In the genomic region with DNA sequence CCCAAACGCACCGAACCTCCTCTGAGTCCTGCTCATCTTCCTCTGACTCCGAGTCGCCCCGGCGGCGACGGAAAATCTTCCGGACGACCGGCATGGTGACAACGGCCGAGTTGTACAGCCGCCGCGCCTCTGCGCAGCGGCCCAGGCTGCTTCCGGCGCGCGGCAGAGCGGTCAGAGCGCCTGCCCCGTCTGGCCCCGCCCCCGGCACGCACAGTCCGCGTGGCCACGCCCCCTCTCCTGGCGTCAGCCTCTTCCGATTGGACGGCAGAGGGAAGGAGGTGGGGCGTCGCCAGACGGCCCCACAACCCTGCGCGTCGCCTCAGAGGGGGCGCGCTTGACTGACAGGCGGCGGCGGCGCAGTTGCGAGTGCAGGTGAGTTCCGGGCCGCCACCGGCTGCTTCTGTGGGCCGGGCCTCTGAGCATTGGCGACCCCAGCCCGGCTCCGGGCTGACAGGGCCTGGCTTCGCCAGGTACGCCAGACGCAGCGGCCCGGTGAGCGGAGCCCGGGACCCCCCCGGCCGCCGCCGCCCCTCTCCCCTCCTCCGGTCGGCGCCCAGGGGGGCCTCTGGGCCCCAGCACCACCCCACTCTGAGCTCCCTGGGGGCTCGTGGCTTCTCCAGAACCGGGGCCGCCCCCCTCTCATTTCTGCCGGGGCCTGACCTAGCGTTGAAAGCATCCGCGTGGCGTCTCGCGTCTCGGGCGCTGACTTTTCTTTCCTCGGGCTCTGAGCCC, we compare ENCODE assay signal across 1 cellular context.
TF ChIP-seq lines count a peak whose summit lies in the region.

A gene with protein sequence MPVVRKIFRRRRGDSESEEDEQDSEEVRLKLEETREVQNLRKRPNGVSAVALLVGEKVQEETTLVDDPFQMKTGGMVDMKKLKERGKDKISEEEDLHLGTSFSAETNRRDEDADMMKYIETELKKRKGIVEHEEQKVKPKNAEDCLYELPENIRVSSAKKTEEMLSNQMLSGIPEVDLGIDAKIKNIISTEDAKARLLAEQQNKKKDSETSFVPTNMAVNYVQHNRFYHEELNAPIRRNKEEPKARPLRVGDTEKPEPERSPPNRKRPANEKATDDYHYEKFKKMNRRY (minus strand): TSS at position 148 of the 732 bp plus-strand sequence. CDS start 54 bp downstream, at position 94.
Gene USP20, plus strand, starts transcription at position 331 of the 732 bp plus-strand sequence. CDS start 17,098 bp downstream, outside the sequence.

TF ChIP-seq in K562, 482 proteins besides CTCF, POLR2A, EP300 and RAD21 (continued from another document and continues in another):
- TF ChIP-seq, protein P1, sequence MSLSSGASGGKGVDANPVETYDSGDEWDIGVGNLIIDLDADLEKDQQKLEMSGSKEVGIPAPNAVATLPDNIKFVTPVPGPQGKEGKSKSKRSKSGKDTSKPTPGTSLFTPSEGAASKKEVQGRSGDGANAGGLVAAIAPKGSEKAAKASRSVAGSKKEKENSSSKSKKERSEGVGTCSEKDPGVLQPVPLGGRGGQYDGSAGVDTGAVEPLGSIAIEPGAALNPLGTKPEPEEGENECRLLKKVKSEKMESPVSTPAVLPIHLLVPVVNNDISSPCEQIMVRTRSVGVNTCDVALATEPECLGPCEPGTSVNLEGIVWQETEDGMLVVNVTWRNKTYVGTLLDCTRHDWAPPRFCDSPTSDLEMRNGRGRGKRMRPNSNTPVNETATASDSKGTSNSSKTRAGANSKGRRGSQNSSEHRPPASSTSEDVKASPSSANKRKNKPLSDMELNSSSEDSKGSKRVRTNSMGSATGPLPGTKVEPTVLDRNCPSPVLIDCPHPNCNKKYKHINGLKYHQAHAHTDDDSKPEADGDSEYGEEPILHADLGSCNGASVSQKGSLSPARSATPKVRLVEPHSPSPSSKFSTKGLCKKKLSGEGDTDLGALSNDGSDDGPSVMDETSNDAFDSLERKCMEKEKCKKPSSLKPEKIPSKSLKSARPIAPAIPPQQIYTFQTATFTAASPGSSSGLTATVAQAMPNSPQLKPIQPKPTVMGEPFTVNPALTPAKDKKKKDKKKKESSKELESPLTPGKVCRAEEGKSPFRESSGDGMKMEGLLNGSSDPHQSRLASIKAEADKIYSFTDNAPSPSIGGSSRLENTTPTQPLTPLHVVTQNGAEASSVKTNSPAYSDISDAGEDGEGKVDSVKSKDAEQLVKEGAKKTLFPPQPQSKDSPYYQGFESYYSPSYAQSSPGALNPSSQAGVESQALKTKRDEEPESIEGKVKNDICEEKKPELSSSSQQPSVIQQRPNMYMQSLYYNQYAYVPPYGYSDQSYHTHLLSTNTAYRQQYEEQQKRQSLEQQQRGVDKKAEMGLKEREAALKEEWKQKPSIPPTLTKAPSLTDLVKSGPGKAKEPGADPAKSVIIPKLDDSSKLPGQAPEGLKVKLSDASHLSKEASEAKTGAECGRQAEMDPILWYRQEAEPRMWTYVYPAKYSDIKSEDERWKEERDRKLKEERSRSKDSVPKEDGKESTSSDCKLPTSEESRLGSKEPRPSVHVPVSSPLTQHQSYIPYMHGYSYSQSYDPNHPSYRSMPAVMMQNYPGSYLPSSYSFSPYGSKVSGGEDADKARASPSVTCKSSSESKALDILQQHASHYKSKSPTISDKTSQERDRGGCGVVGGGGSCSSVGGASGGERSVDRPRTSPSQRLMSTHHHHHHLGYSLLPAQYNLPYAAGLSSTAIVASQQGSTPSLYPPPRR (CRISPR knock-in tag; IDR thresholded peaks at IDR 0.05; ENCODE audit: borderline replicate concordance), result 0 out of 2 replicates have a peak, but pooled peaks have one; percentile 20
- TF ChIP-seq SIX5 (IDR thresholded peaks at IDR 0.05; ENCODE audit: borderline replicate concordance in 1 of 2, insufficient read depth in 1 of 2, low read depth in 1 of 2, low read length in 2 of 2) (peak; percentile 31 to 32; a peak in 2 of 4 replicates), ZNF134 (CRISPR knock-in tag; conservative IDR thresholded peaks at IDR 0.05) (no peak), SMAD1 (IDR thresholded peaks at IDR 0.05; ENCODE audit: low read depth, low read length, partially characterized antibody) (peak; percentile 44), ELF4 (CRISPR knock-in tag; IDR thresholded peaks at IDR 0.05) (peak; percentile 90; the same call in 1 of the 2 replicates), ERF (CRISPR knock-in tag; IDR thresholded peaks at IDR 0.05) (peak; percentile 61; the same call in 1 of the 2 replicates), TAF9B (IDR thresholded peaks at IDR 0.05; ENCODE audit: partially characterized antibody) (no peak), FUS (optimal IDR thresholded peaks at IDR 0.05; ENCODE audit: low read depth, low read length) (peak; percentile 87), RB1 (IDR thresholded peaks at IDR 0.05; ENCODE audit: low read depth) (no peak), TCFL5 (CRISPR knock-in tag; conservative IDR thresholded peaks at IDR 0.05) (no peak), HMG20A (CRISPR knock-in tag; conservative IDR thresholded peaks at IDR 0.05) (no peak), ZNF316 (IDR thresholded peaks at IDR 0.05) (no peak), LEF1 (IDR thresholded peaks at IDR 0.05) (no peak), RBM39 (optimal IDR thresholded peaks at IDR 0.05; ENCODE audit: low read depth, low read length) (no peak), FOXA1 (IDR thresholded peaks at IDR 0.05; ENCODE audit: borderline replicate concordance) (no peak), ADNP (tag; IDR thresholded peaks at IDR 0.05) (no peak), IRF2 (CRISPR knock-in tag; IDR thresholded peaks at IDR 0.05) (no peak), OTX1 (CRISPR knock-in tag; IDR thresholded peaks at IDR 0.05) (peak; percentile 35; the same call in 1 of the 2 replicates), TGIF2 (CRISPR knock-in tag; IDR thresholded peaks at IDR 0.05) (no peak), ZNF778 (CRISPR knock-in tag; IDR thresholded peaks at IDR 0.05) (no peak), ZNF384 (IDR thresholded peaks at IDR 0.05; ENCODE audit: low read depth, low read length) (no peak), JUN (IDR thresholded peaks at IDR 0.05; ENCODE audit: borderline replicate concordance, low read depth, low read length) (peak; percentile 78; the same call in 1 of the 2 replicates), JUN (CRISPR knock-in tag; IDR thresholded peaks at IDR 0.05; ENCODE audit: borderline replicate concordance) (no peak), GTF3C2 (IDR thresholded peaks at IDR 0.05; ENCODE audit: borderline replicate concordance, extremely low read depth, insufficient read length) (no peak), MBD2 (IDR thresholded peaks at IDR 0.05; ENCODE audit: borderline replicate concordance, low read depth) (no peak), KDM2B (CRISPR knock-in tag; IDR thresholded peaks at IDR 0.05) (peak; percentile 87; the same call in 1 of the 2 replicates), SETDB1 (IDR thresholded peaks at IDR 0.05; ENCODE audit: low read length) (no peak), ZNF780A (CRISPR knock-in tag; IDR thresholded peaks at IDR 0.05) (no peak), NELFE (IDR thresholded peaks at IDR 0.05; ENCODE audit: insufficient read depth, insufficient read length) (no peak), THAP7 (CRISPR knock-in tag; IDR thresholded peaks at IDR 0.05) (no peak), TAF1 (IDR thresholded peaks at IDR 0.05; ENCODE audit: control insufficient read depth, extremely low read depth, insufficient read depth, low read length, severe bottlenecking) (peak; percentile 88), ZNF695 (CRISPR knock-in tag; IDR thresholded peaks at IDR 0.05) (0 out of 2 replicates have a peak, but pooled peaks have one; percentile 51), MAFG (tag; conservative IDR thresholded peaks at IDR 0.05) (no peak), ZEB2 (IDR thresholded peaks at IDR 0.05) (0 out of 2 replicates have a peak, but pooled peaks have one; percentile 14), MTA1 (IDR thresholded peaks at IDR 0.05; ENCODE audit: borderline replicate concordance) (peak; percentile 98)
- TF ChIP-seq, protein P2, sequence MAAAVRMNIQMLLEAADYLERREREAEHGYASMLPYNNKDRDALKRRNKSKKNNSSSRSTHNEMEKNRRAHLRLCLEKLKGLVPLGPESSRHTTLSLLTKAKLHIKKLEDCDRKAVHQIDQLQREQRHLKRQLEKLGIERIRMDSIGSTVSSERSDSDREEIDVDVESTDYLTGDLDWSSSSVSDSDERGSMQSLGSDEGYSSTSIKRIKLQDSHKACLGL (CRISPR knock-in tag; IDR thresholded peaks at IDR 0.05; ENCODE audit: borderline replicate concordance, poor library complexity, severe bottlenecking), result peak; percentile 88
- TF ChIP-seq, protein P3, sequence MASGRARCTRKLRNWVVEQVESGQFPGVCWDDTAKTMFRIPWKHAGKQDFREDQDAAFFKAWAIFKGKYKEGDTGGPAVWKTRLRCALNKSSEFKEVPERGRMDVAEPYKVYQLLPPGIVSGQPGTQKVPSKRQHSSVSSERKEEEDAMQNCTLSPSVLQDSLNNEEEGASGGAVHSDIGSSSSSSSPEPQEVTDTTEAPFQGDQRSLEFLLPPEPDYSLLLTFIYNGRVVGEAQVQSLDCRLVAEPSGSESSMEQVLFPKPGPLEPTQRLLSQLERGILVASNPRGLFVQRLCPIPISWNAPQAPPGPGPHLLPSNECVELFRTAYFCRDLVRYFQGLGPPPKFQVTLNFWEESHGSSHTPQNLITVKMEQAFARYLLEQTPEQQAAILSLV (tag; IDR thresholded peaks at IDR 0.05), result no peak
- TF ChIP-seq, protein P4, sequence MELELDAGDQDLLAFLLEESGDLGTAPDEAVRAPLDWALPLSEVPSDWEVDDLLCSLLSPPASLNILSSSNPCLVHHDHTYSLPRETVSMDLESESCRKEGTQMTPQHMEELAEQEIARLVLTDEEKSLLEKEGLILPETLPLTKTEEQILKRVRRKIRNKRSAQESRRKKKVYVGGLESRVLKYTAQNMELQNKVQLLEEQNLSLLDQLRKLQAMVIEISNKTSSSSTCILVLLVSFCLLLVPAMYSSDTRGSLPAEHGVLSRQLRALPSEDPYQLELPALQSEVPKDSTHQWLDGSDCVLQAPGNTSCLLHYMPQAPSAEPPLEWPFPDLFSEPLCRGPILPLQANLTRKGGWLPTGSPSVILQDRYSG (tag; conservative IDR thresholded peaks at IDR 0.05; ENCODE audit: low read depth), result 0 out of 2 replicates have a peak, but pooled peaks have one; percentile 24
- TF ChIP-seq, protein P5, sequence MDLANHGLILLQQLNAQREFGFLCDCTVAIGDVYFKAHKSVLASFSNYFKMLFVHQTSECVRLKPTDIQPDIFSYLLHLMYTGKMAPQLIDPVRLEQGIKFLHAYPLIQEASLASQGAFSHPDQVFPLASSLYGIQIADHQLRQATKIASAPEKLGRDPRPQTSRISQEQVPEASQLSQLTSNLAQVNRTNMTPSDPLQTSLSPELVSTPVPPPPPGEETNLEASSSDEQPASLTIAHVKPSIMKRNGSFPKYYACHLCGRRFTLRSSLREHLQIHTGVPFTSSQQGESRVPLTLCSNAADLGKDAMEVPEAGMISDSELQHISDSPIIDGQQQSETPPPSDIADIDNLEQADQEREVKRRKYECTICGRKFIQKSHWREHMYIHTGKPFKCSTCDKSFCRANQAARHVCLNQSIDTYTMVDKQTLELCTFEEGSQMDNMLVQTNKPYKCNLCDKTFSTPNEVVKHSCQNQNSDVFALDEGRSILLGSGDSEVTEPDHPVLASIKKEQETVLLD (IDR thresholded peaks at IDR 0.05), result no peak
- TF ChIP-seq, protein P6, sequence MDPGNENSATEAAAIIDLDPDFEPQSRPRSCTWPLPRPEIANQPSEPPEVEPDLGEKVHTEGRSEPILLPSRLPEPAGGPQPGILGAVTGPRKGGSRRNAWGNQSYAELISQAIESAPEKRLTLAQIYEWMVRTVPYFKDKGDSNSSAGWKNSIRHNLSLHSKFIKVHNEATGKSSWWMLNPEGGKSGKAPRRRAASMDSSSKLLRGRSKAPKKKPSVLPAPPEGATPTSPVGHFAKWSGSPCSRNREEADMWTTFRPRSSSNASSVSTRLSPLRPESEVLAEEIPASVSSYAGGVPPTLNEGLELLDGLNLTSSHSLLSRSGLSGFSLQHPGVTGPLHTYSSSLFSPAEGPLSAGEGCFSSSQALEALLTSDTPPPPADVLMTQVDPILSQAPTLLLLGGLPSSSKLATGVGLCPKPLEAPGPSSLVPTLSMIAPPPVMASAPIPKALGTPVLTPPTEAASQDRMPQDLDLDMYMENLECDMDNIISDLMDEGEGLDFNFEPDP (CRISPR knock-in tag; IDR thresholded peaks at IDR 0.05), result no peak; the same call in 1 of the 2 replicates
- TF ChIP-seq, protein P7, sequence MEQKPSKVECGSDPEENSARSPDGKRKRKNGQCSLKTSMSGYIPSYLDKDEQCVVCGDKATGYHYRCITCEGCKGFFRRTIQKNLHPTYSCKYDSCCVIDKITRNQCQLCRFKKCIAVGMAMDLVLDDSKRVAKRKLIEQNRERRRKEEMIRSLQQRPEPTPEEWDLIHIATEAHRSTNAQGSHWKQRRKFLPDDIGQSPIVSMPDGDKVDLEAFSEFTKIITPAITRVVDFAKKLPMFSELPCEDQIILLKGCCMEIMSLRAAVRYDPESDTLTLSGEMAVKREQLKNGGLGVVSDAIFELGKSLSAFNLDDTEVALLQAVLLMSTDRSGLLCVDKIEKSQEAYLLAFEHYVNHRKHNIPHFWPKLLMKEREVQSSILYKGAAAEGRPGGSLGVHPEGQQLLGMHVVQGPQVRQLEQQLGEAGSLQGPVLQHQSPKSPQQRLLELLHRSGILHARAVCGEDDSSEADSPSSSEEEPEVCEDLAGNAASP (IDR thresholded peaks at IDR 0.05), result no peak
- TF ChIP-seq, protein P8, sequence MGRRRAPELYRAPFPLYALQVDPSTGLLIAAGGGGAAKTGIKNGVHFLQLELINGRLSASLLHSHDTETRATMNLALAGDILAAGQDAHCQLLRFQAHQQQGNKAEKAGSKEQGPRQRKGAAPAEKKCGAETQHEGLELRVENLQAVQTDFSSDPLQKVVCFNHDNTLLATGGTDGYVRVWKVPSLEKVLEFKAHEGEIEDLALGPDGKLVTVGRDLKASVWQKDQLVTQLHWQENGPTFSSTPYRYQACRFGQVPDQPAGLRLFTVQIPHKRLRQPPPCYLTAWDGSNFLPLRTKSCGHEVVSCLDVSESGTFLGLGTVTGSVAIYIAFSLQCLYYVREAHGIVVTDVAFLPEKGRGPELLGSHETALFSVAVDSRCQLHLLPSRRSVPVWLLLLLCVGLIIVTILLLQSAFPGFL (CRISPR knock-in tag; IDR thresholded peaks at IDR 0.05), result no peak
